ENCODE assay signal across 17 cellular contexts in genomic region chr10:20489961-20490360, GRCh38.
DNase-seq lines count a peak whose midpoint lies in the region; ATAC-seq and TF ChIP-seq lines count a peak whose summit lies in the region.
"Had no signal": no experiment of that assay in that cellular context is flagged by ENCODE, and none has a peak within 500 bp of the region (broad histone marks: within the 10 kb centered on the region; RNA-seq: fewer than 3 reads in every experiment).

No MANE protein-coding gene starts in this region.

- H2AFZ ChIP-seq in trophoblast cell (ENCODE audit: insufficient read depth, low read length, poor library complexity) = no peak overlapping the region
- H2AFZ ChIP-seq: GM23248 had no signal

- H3K36me3 ChIP-seq in trophoblast cell (ENCODE audit: control insufficient read depth in 1 of 2, insufficient read depth in 2 of 2, low read length in 2 of 2) (no peaks in the 10 kb centered on the region), vagina (no peaks in the 10 kb centered on the region)
- H3K36me3 ChIP-seq: BE2C, HAP-1 had no signal

- peaks cover 2% of the 10 kb centered on the region for H3K79me1 ChIP-seq in trophoblast cell (ENCODE audit: low read length)

- H3K9me3 ChIP-seq in trophoblast cell (ENCODE audit: insufficient read depth, low read depth, low read length) (no peaks in the 10 kb centered on the region), vagina (no peaks in the 10 kb centered on the region)
- H3K9me3 ChIP-seq: BE2C, HAP-1 had no signal

- no peak overlapping the region for H4K12ac ChIP-seq in trophoblast cell (ENCODE audit: low read depth, low read length)

- H2BK120ac ChIP-seq in trophoblast cell (ENCODE audit: insufficient read depth, low read length, poor library complexity) = no peak overlapping the region

- H2BK5ac ChIP-seq in trophoblast cell (ENCODE audit: low read depth, low read length, poor library complexity) = no peak overlapping the region

- H2BK12ac ChIP-seq in trophoblast cell (ENCODE audit: low read length) = no peak overlapping the region

- intact Hi-C loops in vagina (cut with DNase I) = no loop called here

- H4K91ac ChIP-seq in trophoblast cell (ENCODE audit: low read depth, low read length) = no peak overlapping the region

- no peak overlapping the region for H3K4ac ChIP-seq in trophoblast cell (ENCODE audit: low read depth, low read length)

- H3K23ac ChIP-seq in trophoblast cell (ENCODE audit: low read length) = no peak overlapping the region

- TF ChIP-seq CTCF in astrocyte of the spinal cord (IDR thresholded peaks at IDR 0.05; ENCODE audit: low read depth, low read length) (no peak), vagina (IDR thresholded peaks at IDR 0.05) (no peak)

- H4K8ac ChIP-seq in trophoblast cell (ENCODE audit: low read depth, low read length) = no peak overlapping the region

- ATAC-seq in GM19467 (IDR thresholded peaks at IDR 0.05; ENCODE audit: unreplicated experiment) = no peak

- H3K4me3 ChIP-seq in astrocyte of the spinal cord (ENCODE audit: low read depth, low read length) (no peak overlapping the region), trophoblast cell (ENCODE audit: low read depth, low read length) (no peak overlapping the region), vagina (no peak overlapping the region)
- H3K4me3 ChIP-seq: GM23248, HAP-1 had no signal

- TF ChIP-seq POLR2A in vagina (IDR thresholded peaks at IDR 0.05) = no peak

- WGBS in trophoblast cell (ENCODE audit: extremely low coverage, insufficient coverage, insufficient read length) = no CpG with 5 or more reads among the region's 4 CpGs

- H3K4me1 ChIP-seq in trophoblast cell (ENCODE audit: control insufficient read depth in 1 of 2, insufficient read depth in 2 of 2, low read length in 2 of 2) (no peaks in the 10 kb centered on the region), vagina (no peaks in the 10 kb centered on the region)
- H3K4me1 ChIP-seq: HAP-1 had no signal

- H3K4me2 ChIP-seq in trophoblast cell (ENCODE audit: low read length) = no peak overlapping the region

- H3K27me3 ChIP-seq in trophoblast cell (ENCODE audit: insufficient read depth, low read length) (no peaks in the 10 kb centered on the region), vagina (no peaks in the 10 kb centered on the region)
- H3K27me3 ChIP-seq: BE2C had no signal

- H3K79me2 ChIP-seq in trophoblast cell (ENCODE audit: control insufficient read depth, insufficient read depth, low read length, poor library complexity) = no peaks in the 10 kb centered on the region

- no peak overlapping the region for H3K9ac ChIP-seq in trophoblast cell (ENCODE audit: low read length)
- H3K9ac ChIP-seq: GM23248 had no signal

- DNase-seq in astrocyte of the spinal cord (ENCODE audit: low read depth, low spot score) (peak; percentile 7), iris pigment epithelial cell (ENCODE audit: low read depth) (peak; percentile 63), trophoblast cell (peak; percentile 45 to 64), DMS79 treated with DMSO at 0.1 percent for 48 hours (lab: John Stamatoyannopoulos, UW) (no peak), MV-4-11 (lab: John Stamatoyannopoulos, UW) (no peak), vagina (ENCODE audit: extremely low spot score in 2 of 2) (no peak)
- DNase-seq: ACHN; BE2C; C1 segment of cervical spinal cord; CD4-positive, CD25-positive, alpha-beta regulatory T cell; CD8-positive, alpha-beta memory T cell; COR-L47; DMS 273 treated with DMSO at 0.1 percent for 48 hours; DMS53; GM23248 had no signal

- H2AK5ac ChIP-seq in trophoblast cell (ENCODE audit: low read length) = no peak overlapping the region

- no peak overlapping the region for H3K18ac ChIP-seq in trophoblast cell (ENCODE audit: low read length)

- in situ Hi-C loops in astrocyte of the spinal cord (cut with HindIII; ENCODE audit: low sequenced_read_pairs) = no loop called here

- H3K14ac ChIP-seq in trophoblast cell (ENCODE audit: low read length) = no peak overlapping the region

- no peak overlapping the region for H3K27ac ChIP-seq in trophoblast cell (ENCODE audit: low read depth, low read length)
- no peak overlapping the region for H3K27ac ChIP-seq in vagina
- H3K27ac ChIP-seq: GM23248 had no signal

Comparison
In these comparisons a context has a peak if more than half of its experiments do, and no peak if none do; other contexts are left out.
1. DNase-seq: peak in astrocyte of the spinal cord (single experiment), iris pigment epithelial cell (single experiment) and trophoblast cell (2 of 2); none in DMS79 treated with DMSO at 0.1 percent for 48 hours (single experiment), MV-4-11 (single experiment) and vagina (0 of 2).